ENCODE assay signal across 8 cellular contexts in genomic region chr2:132267811-132268532, GRCh38.
DNase-seq lines count a peak whose midpoint lies in the region; TF ChIP-seq lines count a peak whose summit lies in the region.
"Not testable (repeated sequence)": the region's sequence is repeated elsewhere in the genome, so short reads cannot be mapped to it uniquely, and the experiment has no call there.

No MANE protein-coding gene starts in this region.

- H3K9ac ChIP-seq in HUES6 (ENCODE audit: low read length), result peak overlapping the region; percentile 79

- H3K4me1 ChIP-seq in Caco-2 (peaks cover 10% of the 10 kb centered on the region), HUES6 (ENCODE audit: control insufficient read depth, insufficient read depth, low read length) (peaks cover 14% of the 10 kb centered on the region)
- H3K4me1 ChIP-seq in prostate gland (replicated peaks); testis: not testable (repeated sequence)

- not testable (repeated sequence) for H3K27me3 Mint-ChIP-seq in Caco-2 (ENCODE audit: insufficient read depth, unreplicated experiment); MCF 10A (ENCODE audit: insufficient read depth, unreplicated experiment)

- not testable (repeated sequence) for H3K36me3 Mint-ChIP-seq in Caco-2 (ENCODE audit: insufficient read depth, unreplicated experiment); MCF 10A (ENCODE audit: insufficient read depth, unreplicated experiment)

- peak in 1 of 2 experiments; percentile 12 for DNase-seq in Caco-2
- not testable (repeated sequence) for DNase-seq in WERI-Rb-1; prostate gland (ENCODE audit: low spot score)
- peak; percentile 5 for DNase-seq in MCF 10A (ENCODE audit: unreplicated experiment)
- peak; percentile 87 for DNase-seq in fibroblast of pulmonary artery (ENCODE audit: low read depth)
- peak; percentile 81 for DNase-seq in left kidney (ENCODE audit: low read depth, low spot score)
- peak; percentile 58 for DNase-seq in testis

- CTCF ChIA-PET in Caco-2 (lab: Charles Lee), result interaction anchor here (0.6 to 1.5 kb wide), 4 partner anchors 157 to 903 kb away, joined by 3 to 6 read pairs (median 4); partner anchors contain the start of gene LYPD1
- CTCF ChIA-PET in MCF 10A (lab: Yijun Ruan, JAX), result interaction anchor here (0.6 to 1.9 kb wide), 25 partner anchors 13 to 1583 kb away, joined by 3 to 7 read pairs (median 3); partner anchors contain the start of gene GPR39

- H3K27me3 ChIP-seq in Caco-2 (replicated peaks; ENCODE audit: control insufficient read depth, insufficient read depth, low read length); HUES6 (ENCODE audit: control insufficient read depth, insufficient read depth, low read length); WERI-Rb-1 (ENCODE audit: insufficient read depth, low read depth, severe bottlenecking); prostate gland (replicated peaks; ENCODE audit: insufficient read depth); testis: not testable (repeated sequence)

- H3K4me3 Mint-ChIP-seq in Caco-2 (ENCODE audit: unreplicated experiment); MCF 10A (ENCODE audit: unreplicated experiment): not testable (repeated sequence)

- H3K9me3 ChIP-seq in Caco-2; HUES6 (ENCODE audit: control insufficient read depth, insufficient read depth, low read depth, low read length); WERI-Rb-1 (ENCODE audit: severe bottlenecking); prostate gland; testis: not testable (repeated sequence)

- BruUV-seq in Caco-2 (replicated peaks; lab: Mats Ljungman, UMichigan), result TSS peak; percentile 41
- BruUV-seq in MCF 10A (replicated peaks; lab: Mats Ljungman, UMichigan), result not testable (repeated sequence)

- not testable (repeated sequence) for TF ChIP-seq POLR2A in prostate gland (IDR thresholded peaks at IDR 0.05); testis (IDR thresholded peaks at IDR 0.05)

- H3K36me3 ChIP-seq in Caco-2 (ENCODE audit: control insufficient read depth, insufficient read depth, low read length); HUES6 (ENCODE audit: control insufficient read depth, insufficient read depth, low read length); WERI-Rb-1; prostate gland; testis (ENCODE audit: low read depth, missing control alignments): not testable (repeated sequence)

- TF ChIP-seq CTCF in Caco-2 (IDR thresholded peaks at IDR 0.05; ENCODE audit: insufficient read depth in 1 of 2, low read depth in 1 of 2, low read length in 1 of 2, severe bottlenecking in 1 of 2, unreplicated experiment in 1 of 2); WERI-Rb-1 (IDR thresholded peaks at IDR 0.05; ENCODE audit: low read depth, low read length); MCF 10A (IDR thresholded peaks at IDR 0.05; ENCODE audit: unreplicated experiment); fibroblast of pulmonary artery (IDR thresholded peaks at IDR 0.05; ENCODE audit: low read length, missing control alignments); prostate gland (IDR thresholded peaks at IDR 0.05); testis (IDR thresholded peaks at IDR 0.05): not testable (repeated sequence)

- 6% methylated on average over 27 of the region's 27 CpGs for WGBS in prostate gland
- 5 to 11% methylated on average over 27 of the region's 27 CpGs for WGBS in testis, 2 donors

- H3K27ac ChIP-seq in HUES6 (ENCODE audit: low read depth, low read length) (peak overlapping the region; percentile 82), WERI-Rb-1 (peak overlapping the region; percentile 42; the same call in 1 of the 2 replicates), prostate gland (peak overlapping the region; percentile 58 to 61), testis (peak overlapping the region; percentile 24 to 31)

- not testable (repeated sequence) for H3K27ac Mint-ChIP-seq in Caco-2 (ENCODE audit: unreplicated experiment); MCF 10A (ENCODE audit: low read depth, unreplicated experiment)

- H3K9me3 Mint-ChIP-seq in Caco-2 (ENCODE audit: unreplicated experiment); MCF 10A (ENCODE audit: unreplicated experiment): not testable (repeated sequence)

- intact Hi-C loops in Caco-2 (cut with micrococcal nuclease; ENCODE audit: unreplicated experiment) (loop anchor here (1.0 to 5.0 kb wide), 5 partner anchors 79 to 903 kb away; partner anchors contain the start of gene LYPD1), MCF 10A (cut with micrococcal nuclease) (loop anchor here (1.0 to 10.0 kb wide), 5 partner anchors 181 to 1574 kb away; no protein-coding TSS in a partner anchor)
- intact Hi-C loops in prostate gland (cut with DNase I); testis (cut with DNase I; ENCODE audit: low total_unique reads): not testable (repeated sequence)

- not testable (repeated sequence) for H3K4me1 Mint-ChIP-seq in Caco-2 (ENCODE audit: low read depth, unreplicated experiment); MCF 10A (ENCODE audit: insufficient read depth, unreplicated experiment)

- POLR2A ChIA-PET in Caco-2 (lab: Charles Lee), result not testable (repeated sequence)
- POLR2A ChIA-PET in MCF 10A (lab: Yijun Ruan, JAX), result interaction anchor here (0.7 kb wide), 1 partner anchor 413 kb away, joined by 3 read pairs; no protein-coding TSS in a partner anchor

- not testable (repeated sequence) for H3K4me3 ChIP-seq in Caco-2 (ENCODE audit: low read depth, low read length)
- H3K4me3 ChIP-seq in HUES6 (ENCODE audit: low read depth, low read length) (peak overlapping the region; percentile 52), WERI-Rb-1 (ENCODE audit: low read depth, low read length) (peak overlapping the region; percentile 51), fibroblast of pulmonary artery (replicated peaks; ENCODE audit: low read depth, low read length) (peak overlapping the region; percentile 26), prostate gland (peak overlapping the region in 1 of 2 donors; percentile 18), testis (peak overlapping the region; percentile 16 to 26)

Comparison
In these comparisons a context has a peak if more than half of its experiments do, and no peak if none do; other contexts are left out.
1. H3K27ac ChIP-seq: peak in every context shown above with its lines; median percentile 82 in HUES6; 60 in prostate gland; 42 in WERI-Rb-1; 28 in testis.